In genomic region chr11:72716291-72716690, GRCh38 we compare ENCODE assay signal across 13 cellular contexts. TPM values are rescaled to one million over a fixed set of nuclear protein-coding genes. Genes with fewer than 3 reads are reported as not detected.
A peak's percentile ranks its signal among the peaks of the same experiment; 100 is the strongest.
DNase-seq lines count a peak whose midpoint lies in the region; ATAC-seq, FAIRE-seq and TF ChIP-seq lines count a peak whose summit lies in the region.
"Had no signal": no experiment of that assay in that cellular context is flagged by ENCODE, and none has a peak within 500 bp of the region (broad histone marks: within the 10 kb centered on the region; RNA-seq: fewer than 3 reads in every experiment).

No MANE protein-coding gene starts in this region.

- H4K8ac ChIP-seq in mesenchymal stem cell (ENCODE audit: low read length) = no peak overlapping the region

- DNase-seq in BE2C (peak; percentile 81), NCI-H1105 (lab: John Stamatoyannopoulos, UW) (peak; percentile 37), anterior cingulate cortex (lab: John Stamatoyannopoulos, UW) (peak in 36 of 58 donors; percentile 12 to 88 (median 50)), mesenchymal stem cell (peak; percentile 24), H54 (ENCODE audit: insufficient read length, low spot score) (no peak), caudate nucleus (lab: John Stamatoyannopoulos, UW) (no peak)
- DNase-seq in activated naive CD4-positive, alpha-beta T cell treated with anti-CD3 and anti-CD28 coated beads, Interleukin-2, amount 50 U/mL, for 16 hours = no peak
- DNase-seq in activated naive CD4-positive, alpha-beta T cell treated with anti-CD3 and anti-CD28 coated beads, Interleukin-2, amount 50 U/mL, for 72 hours (ENCODE audit: low spot score in 2 of 2) = no peak
- DNase-seq: activated T-cell treated with anti-CD3 and anti-CD28 coated beads, Interleukin-2, amount 50 U/mL, for 48 hours; stimulated activated CD4-positive, alpha-beta T cell treated with anti-CD3 and anti-CD28 coated beads, Interleukin-2, amount 100 ng/mL, for 48 hours; stimulated activated naive CD8-positive, alpha-beta T cell treated with anti-CD3 and anti-CD28 coated beads, Interleukin-15, Interleukin-2, amounts not matched to agents 100 U/mL and 50 U/mL, for 24 hours had no signal

- no peak overlapping the region for H2BK5ac ChIP-seq in mesenchymal stem cell (ENCODE audit: low read depth, low read length, poor library complexity, severe bottlenecking)

- no peak overlapping the region for H4K91ac ChIP-seq in mesenchymal stem cell (ENCODE audit: low read length)

- no peak overlapping the region for H2BK12ac ChIP-seq in mesenchymal stem cell (ENCODE audit: low read length in 2 of 2)

- H3K9me3 ChIP-seq in BE2C = no peaks in the 10 kb centered on the region
- H3K9me3 ChIP-seq in mesenchymal stem cell (ENCODE audit: control insufficient read depth, low read length) = no peaks in the 10 kb centered on the region

- no peak overlapping the region for H3K4ac ChIP-seq in mesenchymal stem cell (ENCODE audit: low read depth in 1 of 2, low read length in 2 of 2)

- H3K9ac ChIP-seq in mesenchymal stem cell (ENCODE audit: low read length) = no peak overlapping the region

- H2AK5ac ChIP-seq in mesenchymal stem cell (ENCODE audit: low read length, severe bottlenecking) = no peak overlapping the region

- H3K4me3 ChIP-seq in BE2C (ENCODE audit: low read depth, low read length) = no peak overlapping the region
- no peak overlapping the region for H3K4me3 ChIP-seq in mesenchymal stem cell (ENCODE audit: insufficient read depth in 1 of 2, low read depth in 1 of 2, low read length in 2 of 2)

- H3K4me2 ChIP-seq in mesenchymal stem cell (ENCODE audit: low read length, poor library complexity, severe bottlenecking) = no peak overlapping the region

- H3K27ac ChIP-seq in mesenchymal stem cell (ENCODE audit: low read length, poor library complexity, severe bottlenecking) (no peak overlapping the region), caudate nucleus (ENCODE audit: low read depth, low read length) (no peak overlapping the region)

- H3K36me3 ChIP-seq in BE2C (no peaks in the 10 kb centered on the region), mesenchymal stem cell (ENCODE audit: control insufficient read depth in 1 of 2, insufficient read depth in 2 of 2, low read depth in 1 of 2, low read length in 2 of 2) (peaks cover 33 to 52% of the 10 kb centered on the region in 2 experiments)

- H2BK120ac ChIP-seq in mesenchymal stem cell (ENCODE audit: low read depth, low read length) = no peak overlapping the region

- WGBS in mesenchymal stem cell = 76% methylated on average over 7 of the region's 7 CpGs

- no peak overlapping the region for H2AFZ ChIP-seq in mesenchymal stem cell (ENCODE audit: low read depth, low read length)

- H3K4me1 ChIP-seq in BE2C (peaks cover 21% of the 10 kb centered on the region), mesenchymal stem cell (ENCODE audit: control insufficient read depth, insufficient read depth, low read depth, low read length) (peaks cover 51% of the 10 kb centered on the region)

- peaks cover 64% of the 10 kb centered on the region for H3K79me1 ChIP-seq in mesenchymal stem cell (replicated peaks; ENCODE audit: low read length, poor library complexity, severe bottlenecking)

- no peak overlapping the region for H2BK15ac ChIP-seq in mesenchymal stem cell (ENCODE audit: low read depth, poor library complexity, severe bottlenecking)

- TF ChIP-seq CTCF in BE2C (IDR thresholded peaks at IDR 0.05; ENCODE audit: low read depth, low read length) = no peak

- H3K36me3 Mint-ChIP-seq in activated naive CD4-positive, alpha-beta T cell treated with anti-CD3 and anti-CD28 coated beads, Interleukin-2, amount 50 U/mL, for 72 hours = peaks cover 0 to 19% of the 10 kb centered on the region in 2 donors

- no peak overlapping the region for H3K18ac ChIP-seq in mesenchymal stem cell (ENCODE audit: low read depth in 1 of 2, low read length in 2 of 2)

- H3K27me3 ChIP-seq in BE2C = no peaks in the 10 kb centered on the region
- H3K27me3 ChIP-seq in mesenchymal stem cell (ENCODE audit: control insufficient read depth in 1 of 2, insufficient read depth in 1 of 2, low read length in 2 of 2) = no peaks in the 10 kb centered on the region

- TF ChIP-seq POLR2A in H54 (IDR thresholded peaks at IDR 0.05; ENCODE audit: low read depth, low read length) = no peak

- no peaks in the 10 kb centered on the region for H3K9me3 Mint-ChIP-seq in activated naive CD4-positive, alpha-beta T cell treated with anti-CD3 and anti-CD28 coated beads, Interleukin-2, amount 50 U/mL, for 72 hours

- no peak overlapping the region for H3K23ac ChIP-seq in mesenchymal stem cell (ENCODE audit: low read length in 2 of 2)

- no peak for ATAC-seq in activated naive CD4-positive, alpha-beta T cell treated with anti-CD3 and anti-CD28 coated beads, Interleukin-2, amount 50 U/mL, for 72 hours
- ATAC-seq: activated CD4-positive, CD25-positive, alpha-beta regulatory T cell treated with anti-CD3 and anti-CD28 coated beads, Interleukin-2, amount 50 U/mL, for 24 hours; stimulated activated naive CD8-positive, alpha-beta T cell treated with anti-CD3 and anti-CD28 coated beads, Interleukin-15, Interleukin-2, amounts not matched to agents 100 U/mL and 50 U/mL, for 24 hours had no signal

- no peak overlapping the region for H3K14ac ChIP-seq in mesenchymal stem cell (ENCODE audit: low read length in 2 of 2)

- no peak for FAIRE-seq in H54 (lab: Jason Lieb, UNC)
- FAIRE-seq: G401.6 had no signal

- H3K27ac Mint-ChIP-seq in activated naive CD4-positive, alpha-beta T cell treated with anti-CD3 and anti-CD28 coated beads, Interleukin-2, amount 50 U/mL, for 72 hours = peak overlapping the region in 1 of 2 donors; percentile 85

RNA-seq across cellular contexts. Expression of gene ARAP1, which starts 35.9 kb away (rescaled TPM):
- polyA plus RNA-seq in BE2C (2012; ENCODE audit: insufficient read depth, insufficient read length, low read depth) = 43.3 TPM
- polyA plus RNA-seq in mesenchymal stem cell (2013, experiment 1 of 2) = 26.6 TPM
- 23.6 TPM for polyA plus RNA-seq in mesenchymal stem cell (2013, experiment 2 of 2)
- total RNA-seq in activated naive CD4-positive, alpha-beta T cell treated with anti-CD3 and anti-CD28 coated beads, Interleukin-2, amount 50 U/mL, for 72 hours = 100 to 1,000 TPM; 102 to 121 TPM

RNA-seq across cellular contexts. Expression of gene PDE2A, which starts 42.1 kb away (rescaled TPM):
- polyA plus RNA-seq in BE2C (2012; ENCODE audit: insufficient read depth, insufficient read length, low read depth) = 298 TPM
- polyA plus RNA-seq in mesenchymal stem cell (2013, experiment 1 of 2) = 0.61 TPM
- polyA plus RNA-seq in mesenchymal stem cell (2013, experiment 2 of 2) = 0.56 TPM
- total RNA-seq in activated naive CD4-positive, alpha-beta T cell treated with anti-CD3 and anti-CD28 coated beads, Interleukin-2, amount 50 U/mL, for 72 hours = under 1 TPM; 0.68 to 0.97 TPM

Comparison
In these comparisons a context has a peak if more than half of its experiments do, and no peak if none do; other contexts are left out.
1. DNase-seq: peak in BE2C (single experiment), NCI-H1105 (single experiment), anterior cingulate cortex (36 of 58) and mesenchymal stem cell (single experiment); none in H54 (single experiment), activated naive CD4-positive, alpha-beta T cell treated with anti-CD3 and anti-CD28 coated beads, Interleukin-2, amount 50 U/mL, for 16 hours (single experiment), activated naive CD4-positive, alpha-beta T cell treated with anti-CD3 and anti-CD28 coated beads, Interleukin-2, amount 50 U/mL, for 72 hours (0 of 2) and caudate nucleus (0 of 61).